ENCODE assay signal across 2 cellular contexts in the genomic region with DNA sequence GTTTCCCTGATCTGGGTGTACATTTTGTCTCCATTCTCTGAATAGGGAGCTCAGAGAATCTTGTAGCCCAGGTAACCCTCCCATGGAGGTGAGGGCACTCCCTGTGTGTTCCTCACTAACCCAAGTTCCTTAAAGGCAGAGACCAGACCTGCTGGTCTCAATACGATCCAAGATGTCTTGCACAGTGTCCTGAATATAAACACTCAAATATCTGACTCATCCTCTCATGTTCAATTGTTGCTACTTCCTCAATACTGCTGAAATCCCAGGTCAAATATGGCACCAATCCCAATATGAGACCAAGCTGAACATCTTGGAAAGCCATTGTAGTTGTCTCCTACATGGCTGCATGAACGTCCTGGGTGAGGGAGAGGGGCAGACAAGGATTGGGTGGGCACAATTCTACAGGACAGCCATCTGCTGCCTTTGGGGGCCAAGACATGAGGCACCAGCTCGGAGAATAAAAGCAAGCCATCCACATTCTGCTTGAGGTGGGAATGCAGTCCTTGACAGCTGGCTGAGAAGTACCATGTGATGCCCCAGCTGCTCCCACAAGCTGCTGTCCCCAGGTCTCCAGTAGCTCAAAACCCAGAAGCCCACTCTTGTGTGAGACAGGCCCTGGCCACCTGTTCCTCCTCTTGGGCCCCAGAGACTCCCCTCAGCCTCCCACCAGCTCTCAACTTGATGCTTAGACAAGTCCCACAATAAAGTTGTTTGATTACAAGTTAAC.
TF ChIP-seq lines count a peak whose summit lies in the region.

No MANE protein-coding gene starts in this region.

TF ChIP-seq in A549, 52 proteins besides CTCF, POLR2A, EP300 and RAD21:
- TF ChIP-seq FOSL2 (IDR thresholded peaks at IDR 0.05): no peak
- TF ChIP-seq FOSL2 (CRISPR knock-in tag; IDR thresholded peaks at IDR 0.05): no peak
- no peak for TF ChIP-seq JUN (IDR thresholded peaks at IDR 0.05)
- TF ChIP-seq NR3C1 (IDR thresholded peaks at IDR 0.05): no peak
- no peak for TF ChIP-seq CHD2 (IDR thresholded peaks at IDR 0.05; ENCODE audit: low read length, partially characterized antibody)
- TF ChIP-seq MYC (IDR thresholded peaks at IDR 0.05; ENCODE audit: borderline replicate concordance, low read length): no peak
- no peak for TF ChIP-seq TFCP2L1 (CRISPR knock-in tag; IDR thresholded peaks at IDR 0.05)
- no peak for TF ChIP-seq EHF (CRISPR knock-in tag; IDR thresholded peaks at IDR 0.05)
- TF ChIP-seq MAZ (IDR thresholded peaks at IDR 0.05; ENCODE audit: borderline replicate concordance, low read depth, low read length): no peak
- no peak for TF ChIP-seq TP53 (CRISPR knock-in tag; IDR thresholded peaks at IDR 0.05)
- no peak for TF ChIP-seq RFX5 (IDR thresholded peaks at IDR 0.05)

TF ChIP-seq in IMR-90, 13 proteins besides CTCF, POLR2A, EP300 and RAD21:
- TF ChIP-seq RFX5 (IDR thresholded peaks at IDR 0.05; ENCODE audit: low read depth, low read length): no peak
- TF ChIP-seq, protein P1, sequence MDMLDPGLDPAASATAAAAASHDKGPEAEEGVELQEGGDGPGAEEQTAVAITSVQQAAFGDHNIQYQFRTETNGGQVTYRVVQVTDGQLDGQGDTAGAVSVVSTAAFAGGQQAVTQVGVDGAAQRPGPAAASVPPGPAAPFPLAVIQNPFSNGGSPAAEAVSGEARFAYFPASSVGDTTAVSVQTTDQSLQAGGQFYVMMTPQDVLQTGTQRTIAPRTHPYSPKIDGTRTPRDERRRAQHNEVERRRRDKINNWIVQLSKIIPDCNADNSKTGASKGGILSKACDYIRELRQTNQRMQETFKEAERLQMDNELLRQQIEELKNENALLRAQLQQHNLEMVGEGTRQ (IDR thresholded peaks at IDR 0.05; ENCODE audit: low read depth, low read length): no peak
- TF ChIP-seq RCOR1 (IDR thresholded peaks at IDR 0.05; ENCODE audit: insufficient replicate concordance, low read length): no peak
- no peak for TF ChIP-seq CEBPB (IDR thresholded peaks at IDR 0.05; ENCODE audit: low read depth, low read length)
- no peak for TF ChIP-seq MXI1 (IDR thresholded peaks at IDR 0.05; ENCODE audit: borderline replicate concordance, low read depth, low read length)
- TF ChIP-seq MAZ (IDR thresholded peaks at IDR 0.05; ENCODE audit: borderline replicate concordance, low read depth, low read length): no peak
- no peak for TF ChIP-seq SMC3 (IDR thresholded peaks at IDR 0.05; ENCODE audit: low read depth, low read length)
- TF ChIP-seq MAFK (IDR thresholded peaks at IDR 0.05; ENCODE audit: low read depth, low read length): no peak
- TF ChIP-seq, protein P2, sequence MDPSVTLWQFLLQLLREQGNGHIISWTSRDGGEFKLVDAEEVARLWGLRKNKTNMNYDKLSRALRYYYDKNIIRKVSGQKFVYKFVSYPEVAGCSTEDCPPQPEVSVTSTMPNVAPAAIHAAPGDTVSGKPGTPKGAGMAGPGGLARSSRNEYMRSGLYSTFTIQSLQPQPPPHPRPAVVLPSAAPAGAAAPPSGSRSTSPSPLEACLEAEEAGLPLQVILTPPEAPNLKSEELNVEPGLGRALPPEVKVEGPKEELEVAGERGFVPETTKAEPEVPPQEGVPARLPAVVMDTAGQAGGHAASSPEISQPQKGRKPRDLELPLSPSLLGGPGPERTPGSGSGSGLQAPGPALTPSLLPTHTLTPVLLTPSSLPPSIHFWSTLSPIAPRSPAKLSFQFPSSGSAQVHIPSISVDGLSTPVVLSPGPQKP (IDR thresholded peaks at IDR 0.05; ENCODE audit: borderline replicate concordance, low read depth, low read length): no peak
- no peak for TF ChIP-seq FOS (IDR thresholded peaks at IDR 0.05; ENCODE audit: low read depth, low read length)
- TF ChIP-seq BHLHE40 (IDR thresholded peaks at IDR 0.05; ENCODE audit: low read depth, low read length): no peak
- TF ChIP-seq CHD1 (IDR thresholded peaks at IDR 0.05; ENCODE audit: low read depth, low read length): no peak
- TF ChIP-seq NFE2L2 (IDR thresholded peaks at IDR 0.05; ENCODE audit: low read depth, low read length): no peak
